ENCODE assay signal across 13 cellular contexts in the genomic region with DNA sequence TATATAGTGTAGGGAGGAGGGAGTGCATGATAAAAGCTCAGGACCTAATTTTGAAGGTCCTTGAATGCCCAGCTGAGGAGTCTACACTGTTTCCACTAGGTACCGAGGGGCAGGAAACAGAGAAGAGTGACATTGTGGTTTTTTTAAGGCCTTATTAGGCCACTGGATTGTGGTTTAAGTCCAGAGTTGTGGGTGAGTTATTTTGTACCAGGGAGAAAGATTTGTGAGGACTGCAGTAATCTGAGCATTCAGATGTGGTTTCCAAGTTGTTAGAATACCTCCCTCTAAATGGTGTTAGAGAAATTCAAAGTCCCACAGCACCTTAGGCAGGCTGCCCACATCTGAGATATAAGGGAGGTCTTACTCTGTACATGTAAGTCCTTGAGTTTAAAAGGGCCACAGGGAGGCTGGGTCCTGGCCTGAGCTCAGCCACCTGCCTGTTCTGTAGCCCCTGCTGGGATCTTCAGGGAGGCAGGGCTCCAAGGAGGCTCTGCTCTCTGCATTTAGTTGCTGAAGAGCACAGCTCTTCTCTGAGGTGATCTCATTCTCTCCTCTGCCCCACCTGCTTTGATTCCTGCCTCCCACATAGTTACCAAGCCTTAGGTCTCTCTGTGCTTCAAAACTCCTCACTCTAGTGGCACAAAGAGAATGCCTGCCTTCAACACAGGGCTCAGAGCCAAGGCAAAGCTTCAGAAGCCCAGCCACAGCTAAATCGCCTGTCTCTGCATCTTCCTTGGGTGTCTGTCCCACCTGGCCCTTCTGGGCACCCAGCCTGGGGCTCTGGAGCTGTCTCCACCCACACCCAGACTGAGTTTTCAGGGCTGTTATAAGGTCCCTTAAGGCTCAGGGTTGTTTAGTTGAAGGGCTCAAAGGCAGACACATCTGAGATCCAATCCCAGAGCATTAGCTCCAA.
A peak's percentile ranks its signal among the peaks of the same experiment; 100 is the strongest.
DNase-seq lines count a peak whose midpoint lies in the region; ATAC-seq and TF ChIP-seq lines count a peak whose summit lies in the region.
"Had no signal": no experiment of that assay in that cellular context is flagged by ENCODE, and none has a peak within 500 bp of the region (broad histone marks: within the 10 kb centered on the region; RNA-seq: fewer than 3 reads in every experiment).

No MANE protein-coding gene starts in this region.

- H3K4me3 Mint-ChIP-seq in activated CD8-positive, alpha-beta T cell treated with anti-CD3 and anti-CD28 coated beads for 36 hours, result no peak overlapping the region

- peak; percentile 75 for DNase-seq in SW480 (ENCODE audit: low spot score)
- DNase-seq in activated CD8-positive, alpha-beta T cell treated with anti-CD3 and anti-CD28 coated beads for 36 hours, result no peak
- DNase-seq in SIG-M5 (lab: John Stamatoyannopoulos, UW), result no peak
- DNase-seq: activated CD4-positive, alpha-beta T cell treated with anti-CD3 and anti-CD28 coated beads, Interleukin-2, amount 50 U/mL, for 48 hours; Calu3; KBM-7; NCI-H2171 treated with DMSO at 0.1 percent for 48 hours; T-helper 2 cell had no signal

- no peaks in the 10 kb centered on the region for H3K9me3 Mint-ChIP-seq in activated CD8-positive, alpha-beta T cell treated with anti-CD3 and anti-CD28 coated beads for 36 hours

- no peaks in the 10 kb centered on the region for H3K27me3 Mint-ChIP-seq in activated CD8-positive, alpha-beta T cell treated with anti-CD3 and anti-CD28 coated beads for 36 hours

- H3K4me1 Mint-ChIP-seq in activated CD8-positive, alpha-beta T cell treated with anti-CD3 and anti-CD28 coated beads for 36 hours (ENCODE audit: low read depth), result no peaks in the 10 kb centered on the region

- ATAC-seq in GM19395 (IDR thresholded peaks at IDR 0.05; ENCODE audit: unreplicated experiment), result peak; percentile 72
- ATAC-seq in HG02759 (IDR thresholded peaks at IDR 0.05; ENCODE audit: unreplicated experiment), result peak; percentile 51
- ATAC-seq in activated CD8-positive, alpha-beta T cell treated with anti-CD3 and anti-CD28 coated beads for 36 hours, result no peak
- no peak for ATAC-seq in HG02970 (IDR thresholded peaks at IDR 0.05; ENCODE audit: low FRiP score, unreplicated experiment)

- TF ChIP-seq CTCF in activated CD8-positive, alpha-beta T cell treated with anti-CD3 and anti-CD28 coated beads for 36 hours (IDR thresholded peaks at IDR 0.05), result no peak

- peak overlapping the region in 13 of 21 experiments; percentile 8 to 69 (median 40) for H3K27ac ChIP-seq in skin epidermis
- H3K27ac ChIP-seq: esophagus muscularis mucosa had no signal

- intact Hi-C loops in activated CD8-positive, alpha-beta T cell treated with anti-CD3 and anti-CD28 coated beads for 36 hours (cut with micrococcal nuclease), result no loop called here

- POLR2A ChIA-PET in activated CD8-positive, alpha-beta T cell treated with anti-CD3 and anti-CD28 coated beads for 36 hours (lab: Charles Lee), result no interaction called here

- H3K36me3 Mint-ChIP-seq in activated CD8-positive, alpha-beta T cell treated with anti-CD3 and anti-CD28 coated beads for 36 hours (ENCODE audit: low read depth), result no peaks in the 10 kb centered on the region

- H3K27ac Mint-ChIP-seq in activated CD8-positive, alpha-beta T cell treated with anti-CD3 and anti-CD28 coated beads for 36 hours, result no peak overlapping the region

- H3K4me3 ChIP-seq in skin epidermis, result no peak overlapping the region
- H3K4me3 ChIP-seq: esophagus muscularis mucosa had no signal

- CTCF ChIA-PET in activated CD8-positive, alpha-beta T cell treated with anti-CD3 and anti-CD28 coated beads for 36 hours (lab: Charles Lee), result interaction anchor here (1.0 kb wide), 1 partner anchor 19 kb away, joined by 4 read pairs; no protein-coding TSS in a partner anchor

Comparison
In these comparisons a context has a peak if more than half of its experiments do, and no peak if none do; other contexts are left out.
1. ATAC-seq: peak in GM19395 (single experiment) and HG02759 (single experiment); none in activated CD8-positive, alpha-beta T cell treated with anti-CD3 and anti-CD28 coated beads for 36 hours (single experiment) and HG02970 (single experiment).